ENCODE assay signal across 3 cellular contexts in the genomic region with DNA sequence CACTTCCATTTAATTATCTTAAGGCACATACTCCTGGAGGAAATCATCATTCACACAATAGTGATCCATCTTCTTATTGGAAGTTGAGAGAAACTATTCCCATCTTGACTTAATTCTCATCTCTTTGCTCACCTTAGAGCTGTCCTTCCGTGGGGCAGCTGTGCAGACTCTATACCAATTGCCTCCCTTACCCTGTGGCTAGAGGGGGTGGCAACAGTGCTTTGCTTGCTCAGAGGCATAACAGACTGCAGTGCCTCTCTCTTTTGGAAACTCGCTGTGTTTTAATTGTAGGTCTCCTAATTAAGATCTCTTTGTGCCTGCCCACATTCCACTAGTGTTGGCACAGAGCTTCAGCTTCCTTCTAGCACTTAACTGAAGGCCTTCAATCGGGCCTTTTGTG.
TF ChIP-seq lines count a peak whose summit lies in the region.

No MANE protein-coding gene starts in this region.

TF ChIP-seq in IMR-90, 13 proteins besides CTCF, POLR2A, EP300 and RAD21:
- no peak for TF ChIP-seq ELK1 (IDR thresholded peaks at IDR 0.05; ENCODE audit: borderline replicate concordance, low read depth, low read length)
- no peak for TF ChIP-seq RCOR1 (IDR thresholded peaks at IDR 0.05; ENCODE audit: insufficient replicate concordance, low read length)
- TF ChIP-seq CHD1 (IDR thresholded peaks at IDR 0.05; ENCODE audit: low read depth, low read length) = no peak
- TF ChIP-seq MAZ (IDR thresholded peaks at IDR 0.05; ENCODE audit: borderline replicate concordance, low read depth, low read length) = no peak
- TF ChIP-seq CEBPB (IDR thresholded peaks at IDR 0.05; ENCODE audit: low read depth, low read length) = no peak

TF ChIP-seq in GM12878, 131 proteins besides CTCF, POLR2A, EP300 and RAD21:
- TF ChIP-seq IKZF2 (IDR thresholded peaks at IDR 0.05) = no peak
- TF ChIP-seq NFIC (IDR thresholded peaks at IDR 0.05; ENCODE audit: low read depth, low read length) = no peak
- TF ChIP-seq TAF1 (IDR thresholded peaks at IDR 0.05; ENCODE audit: borderline replicate concordance, low read depth, low read length) = no peak
- no peak for TF ChIP-seq BCL3 (IDR thresholded peaks at IDR 0.05; ENCODE audit: borderline replicate concordance, insufficient read depth, low read depth, low read length, poor library complexity, severe bottlenecking)
- no peak for TF ChIP-seq NFYA (IDR thresholded peaks at IDR 0.05; ENCODE audit: borderline replicate concordance, low read depth, low read length)
- no peak for TF ChIP-seq MXI1 (IDR thresholded peaks at IDR 0.05; ENCODE audit: low read depth, low read length)
- TF ChIP-seq ASH2L (IDR thresholded peaks at IDR 0.05; ENCODE audit: borderline replicate concordance, low read depth) = no peak
- TF ChIP-seq BMI1 (IDR thresholded peaks at IDR 0.05; ENCODE audit: borderline replicate concordance) = no peak

TF ChIP-seq in neural cell, 6 proteins besides CTCF, POLR2A, EP300 and RAD21:
- no peak for TF ChIP-seq TAF1 (IDR thresholded peaks at IDR 0.05; ENCODE audit: low read depth)
- TF ChIP-seq, protein P1, sequence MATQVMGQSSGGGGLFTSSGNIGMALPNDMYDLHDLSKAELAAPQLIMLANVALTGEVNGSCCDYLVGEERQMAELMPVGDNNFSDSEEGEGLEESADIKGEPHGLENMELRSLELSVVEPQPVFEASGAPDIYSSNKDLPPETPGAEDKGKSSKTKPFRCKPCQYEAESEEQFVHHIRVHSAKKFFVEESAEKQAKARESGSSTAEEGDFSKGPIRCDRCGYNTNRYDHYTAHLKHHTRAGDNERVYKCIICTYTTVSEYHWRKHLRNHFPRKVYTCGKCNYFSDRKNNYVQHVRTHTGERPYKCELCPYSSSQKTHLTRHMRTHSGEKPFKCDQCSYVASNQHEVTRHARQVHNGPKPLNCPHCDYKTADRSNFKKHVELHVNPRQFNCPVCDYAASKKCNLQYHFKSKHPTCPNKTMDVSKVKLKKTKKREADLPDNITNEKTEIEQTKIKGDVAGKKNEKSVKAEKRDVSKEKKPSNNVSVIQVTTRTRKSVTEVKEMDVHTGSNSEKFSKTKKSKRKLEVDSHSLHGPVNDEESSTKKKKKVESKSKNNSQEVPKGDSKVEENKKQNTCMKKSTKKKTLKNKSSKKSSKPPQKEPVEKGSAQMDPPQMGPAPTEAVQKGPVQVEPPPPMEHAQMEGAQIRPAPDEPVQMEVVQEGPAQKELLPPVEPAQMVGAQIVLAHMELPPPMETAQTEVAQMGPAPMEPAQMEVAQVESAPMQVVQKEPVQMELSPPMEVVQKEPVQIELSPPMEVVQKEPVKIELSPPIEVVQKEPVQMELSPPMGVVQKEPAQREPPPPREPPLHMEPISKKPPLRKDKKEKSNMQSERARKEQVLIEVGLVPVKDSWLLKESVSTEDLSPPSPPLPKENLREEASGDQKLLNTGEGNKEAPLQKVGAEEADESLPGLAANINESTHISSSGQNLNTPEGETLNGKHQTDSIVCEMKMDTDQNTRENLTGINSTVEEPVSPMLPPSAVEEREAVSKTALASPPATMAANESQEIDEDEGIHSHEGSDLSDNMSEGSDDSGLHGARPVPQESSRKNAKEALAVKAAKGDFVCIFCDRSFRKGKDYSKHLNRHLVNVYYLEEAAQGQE (IDR thresholded peaks at IDR 0.05; ENCODE audit: borderline replicate concordance) = no peak
- TF ChIP-seq MXI1 (conservative IDR thresholded peaks at IDR 0.05; ENCODE audit: poor library complexity, severe bottlenecking) = no peak
- TF ChIP-seq POLR2AphosphoS5 (IDR thresholded peaks at IDR 0.05) = no peak
- TF ChIP-seq SMC3 (conservative IDR thresholded peaks at IDR 0.05; ENCODE audit: poor library complexity) = no peak
- TF ChIP-seq EZH2 (IDR thresholded peaks at IDR 0.05; ENCODE audit: borderline replicate concordance, insufficient read depth, low read length, poor library complexity, severe bottlenecking) = no peak
TF ChIP-seq in neural cell: peak in this region for 0.
